ENCODE assay signal across 9 cellular contexts in genomic region chr21:44065428-44065827, GRCh38. TPM values are rescaled to one million over a fixed set of nuclear protein-coding genes. Genes with fewer than 3 reads are reported as not detected.
DNase-seq lines count a peak whose midpoint lies in the region; ATAC-seq lines count a peak whose summit lies in the region.
"Had no signal": no experiment of that assay in that cellular context is flagged by ENCODE, and none has a peak within 500 bp of the region (broad histone marks: within the 10 kb centered on the region; RNA-seq: fewer than 3 reads in every experiment).

No MANE protein-coding gene starts in this region.

- H3K36me3 ChIP-seq in mesenchymal stem cell (ENCODE audit: control insufficient read depth in 1 of 2, insufficient read depth in 2 of 2, low read depth in 1 of 2, low read length in 2 of 2) (peaks cover 49 to 65% of the 10 kb centered on the region in 2 experiments), thymus (ENCODE audit: control insufficient read depth, insufficient read depth) (peaks cover 62% of the 10 kb centered on the region)

- WGBS in mesenchymal stem cell, result 74% methylated on average over 8 of the region's 9 CpGs
- WGBS in thymus, result 46% methylated on average over 9 of the region's 9 CpGs

- H3K27me3 ChIP-seq in mesenchymal stem cell (ENCODE audit: control insufficient read depth in 1 of 2, insufficient read depth in 1 of 2, low read length in 2 of 2), result no peaks in the 10 kb centered on the region
- no peaks in the 10 kb centered on the region for H3K27me3 ChIP-seq in thymus (ENCODE audit: control insufficient read depth, insufficient read depth)

- H2AK5ac ChIP-seq in mesenchymal stem cell (ENCODE audit: low read length, severe bottlenecking), result no peak overlapping the region

- H4K91ac ChIP-seq in mesenchymal stem cell (ENCODE audit: low read length), result no peak overlapping the region

- H3K23ac ChIP-seq in mesenchymal stem cell (ENCODE audit: low read length in 2 of 2), result no peak overlapping the region

- no peak overlapping the region for H2AFZ ChIP-seq in mesenchymal stem cell (ENCODE audit: low read depth, low read length)

- no peak overlapping the region for H2BK5ac ChIP-seq in mesenchymal stem cell (ENCODE audit: low read depth, low read length, poor library complexity, severe bottlenecking)

- no peak overlapping the region for H2BK15ac ChIP-seq in mesenchymal stem cell (ENCODE audit: low read depth, poor library complexity, severe bottlenecking)

- H3K9ac ChIP-seq in mesenchymal stem cell (ENCODE audit: low read length), result no peak overlapping the region

- H3K4me1 ChIP-seq in mesenchymal stem cell (ENCODE audit: control insufficient read depth, insufficient read depth, low read depth, low read length) (peaks cover 4% of the 10 kb centered on the region), thymus (ENCODE audit: control insufficient read depth, insufficient read depth, low read length) (peaks cover 12% of the 10 kb centered on the region)
- H3K4me1 ChIP-seq: A549 had no signal

- in situ Hi-C loops in ACHN (cut with HindIII; ENCODE audit: low pct_ligation_motif_present, low pct_unique_long_range_greater_than_20kb, low sequenced_read_pairs), result no loop called here

- H2BK12ac ChIP-seq in mesenchymal stem cell (ENCODE audit: low read length in 2 of 2), result no peak overlapping the region

- no peak overlapping the region for H4K8ac ChIP-seq in mesenchymal stem cell (ENCODE audit: low read length)

- no peak overlapping the region for H2BK120ac ChIP-seq in mesenchymal stem cell (ENCODE audit: low read depth, low read length)

- H3K9me3 ChIP-seq in mesenchymal stem cell (ENCODE audit: control insufficient read depth, low read length) (no peaks in the 10 kb centered on the region), thymus (ENCODE audit: control insufficient read depth) (no peaks in the 10 kb centered on the region)
- H3K9me3 ChIP-seq: A549 had no signal

- no peak overlapping the region for H3K27ac ChIP-seq in mesenchymal stem cell (ENCODE audit: low read length, poor library complexity, severe bottlenecking)
- H3K27ac ChIP-seq in thymus (ENCODE audit: low read depth), result peak overlapping the region; percentile 83
- H3K27ac ChIP-seq: A549 had no signal

- no peak overlapping the region for H3K18ac ChIP-seq in mesenchymal stem cell (ENCODE audit: low read depth in 1 of 2, low read length in 2 of 2)

- peaks cover 41% of the 10 kb centered on the region for H3K79me1 ChIP-seq in mesenchymal stem cell (replicated peaks; ENCODE audit: low read length, poor library complexity, severe bottlenecking)

- H3K4ac ChIP-seq in mesenchymal stem cell (ENCODE audit: low read depth in 1 of 2, low read length in 2 of 2), result peak overlapping the region in 1 of 2 experiments; percentile 12

- no peak overlapping the region for H3K4me2 ChIP-seq in mesenchymal stem cell (ENCODE audit: low read length, poor library complexity, severe bottlenecking)
- H3K4me2 ChIP-seq: A549 had no signal

- ATAC-seq in GM18519 (IDR thresholded peaks at IDR 0.05; ENCODE audit: low FRiP score, unreplicated experiment), result no peak
- ATAC-seq: A549 had no signal

- peak; percentile 79 for DNase-seq in NK-92 treated with Interleukin-12 subunit alpha and Interleukin-12 subunit beta, amount 100 ng/mL, for 24 hours (lab: John Stamatoyannopoulos, UW)
- DNase-seq in NK-92 (lab: John Stamatoyannopoulos, UW; ENCODE audit: unreplicated experiment), result no peak
- DNase-seq in activated T-cell treated with anti-CD3 and anti-CD28 coated beads for 4 hours, result peak; percentile 70
- peak; percentile 79 for DNase-seq in mesenchymal stem cell
- no peak for DNase-seq in ACHN
- DNase-seq in COR-L47 (lab: John Stamatoyannopoulos, UW), result no peak

- H3K14ac ChIP-seq in mesenchymal stem cell (ENCODE audit: low read length in 2 of 2), result no peak overlapping the region

- no peak overlapping the region for H3K4me3 ChIP-seq in mesenchymal stem cell (ENCODE audit: insufficient read depth in 1 of 2, low read depth in 1 of 2, low read length in 2 of 2)
- no peak overlapping the region for H3K4me3 ChIP-seq in thymus (ENCODE audit: low read length)
- H3K4me3 ChIP-seq: A549 had no signal

RNA-seq across cellular contexts. Expression of gene PWP2, which starts 41.8 kb away (rescaled TPM):
- 0.12 TPM for polyA plus RNA-seq in mesenchymal stem cell (2013, experiment 1 of 2)
- polyA plus RNA-seq in mesenchymal stem cell (2013, experiment 2 of 2), result 0.15 TPM
- 12.7 TPM for polyA plus RNA-seq in thymus

RNA-seq across cellular contexts. Expression of gene TRAPPC10, which starts 53.3 kb away (rescaled TPM):
- 17.2 TPM for polyA plus RNA-seq in mesenchymal stem cell (2013, experiment 1 of 2)
- 17.3 TPM for polyA plus RNA-seq in mesenchymal stem cell (2013, experiment 2 of 2)
- polyA plus RNA-seq in thymus, result 14.0 TPM

Comparison
In these comparisons a context has a peak if more than half of its experiments do, and no peak if none do; other contexts are left out.
1. DNase-seq: peak in NK-92 treated with Interleukin-12 subunit alpha and Interleukin-12 subunit beta, amount 100 ng/mL, for 24 hours (single experiment), activated T-cell treated with anti-CD3 and anti-CD28 coated beads for 4 hours (single experiment) and mesenchymal stem cell (single experiment); none in NK-92 (single experiment), ACHN (single experiment) and COR-L47 (single experiment).